In genomic region chr12:68813242-68813593, GRCh38 we compare ENCODE assay signal across 12 cellular contexts. TPM values are rescaled to one million over a fixed set of nuclear protein-coding genes. Genes with fewer than 3 reads are reported as not detected.
A peak's percentile ranks its signal among the peaks of the same experiment; 100 is the strongest.
DNase-seq lines count a peak whose midpoint lies in the region; ATAC-seq and TF ChIP-seq lines count a peak whose summit lies in the region.
"Had no signal": no experiment of that assay in that cellular context is flagged by ENCODE, and none has a peak within 500 bp of the region (broad histone marks: within the 10 kb centered on the region; RNA-seq: fewer than 3 reads in every experiment).

No MANE protein-coding gene starts in this region.

- H3K36me3 ChIP-seq in MM.1S (replicated peaks; ENCODE audit: insufficient read depth, low read length) (peaks cover 17% of the 10 kb centered on the region), skeletal muscle satellite cell (ENCODE audit: insufficient read depth, low read length) (peaks cover 71% of the 10 kb centered on the region)

- no peak overlapping the region for H2AFZ ChIP-seq in MM.1S (ENCODE audit: low read length)

- CTCF ChIA-PET in activated naive CD4-positive, alpha-beta T cell treated with anti-CD3 and anti-CD28 coated beads, Interleukin-2, amount 10 ng/mL, durations not matched to agents 7 days and 5 days (lab: Charles Lee), result interaction anchor here (1.3 to 6.5 kb wide), 2 partner anchors 18 to 21 kb away, joined by 4 to 33 read pairs; no protein-coding TSS in a partner anchor

- no peaks in the 10 kb centered on the region for H3K9me3 Mint-ChIP-seq in activated naive CD4-positive, alpha-beta T cell treated with anti-CD3 and anti-CD28 coated beads, Interleukin-2, amount 10 ng/mL, durations not matched to agents 7 days and 5 days
- no peaks in the 10 kb centered on the region for H3K9me3 Mint-ChIP-seq in activated naive CD4-positive, alpha-beta T cell treated with anti-CD3 and anti-CD28 coated beads, Interleukin-2, amount 50 U/mL, for 72 hours

- H4K20me1 ChIP-seq in MM.1S (ENCODE audit: insufficient read depth, low read length), result peaks cover 44% of the 10 kb centered on the region

- no peaks in the 10 kb centered on the region for H3K9me3 ChIP-seq in MM.1S (replicated peaks; ENCODE audit: insufficient read depth, low read length)
- no peaks in the 10 kb centered on the region for H3K9me3 ChIP-seq in skeletal muscle satellite cell (replicated peaks; ENCODE audit: low read length)

- H3K4me3 Mint-ChIP-seq in activated naive CD4-positive, alpha-beta T cell treated with anti-CD3 and anti-CD28 coated beads, Interleukin-2, amount 10 ng/mL, durations not matched to agents 7 days and 5 days, result peak overlapping the region; percentile 49

- peaks cover 81% of the 10 kb centered on the region for H3F3A ChIP-seq in MM.1S (ENCODE audit: insufficient read depth, low read length)

- peaks cover 62% of the 10 kb centered on the region for H3K36me3 Mint-ChIP-seq in activated naive CD4-positive, alpha-beta T cell treated with anti-CD3 and anti-CD28 coated beads, Interleukin-2, amount 10 ng/mL, durations not matched to agents 7 days and 5 days
- H3K36me3 Mint-ChIP-seq in activated naive CD4-positive, alpha-beta T cell treated with anti-CD3 and anti-CD28 coated beads, Interleukin-2, amount 50 U/mL, for 72 hours, result peaks cover 53 to 67% of the 10 kb centered on the region in 2 donors

- peak overlapping the region; percentile 25; the same call in 1 of the 2 replicates for H3K27ac ChIP-seq in MM.1S (ENCODE audit: low read length)

- H3K79me2 ChIP-seq in MM.1S (ENCODE audit: low read length), result peaks cover 92% of the 10 kb centered on the region

- H3K4me1 ChIP-seq in MM.1S (ENCODE audit: low read length) (peaks cover 24% of the 10 kb centered on the region; the same call in 1 of the 2 replicates), skeletal muscle satellite cell (ENCODE audit: control insufficient read depth, insufficient read depth, low read length) (peaks cover 9% of the 10 kb centered on the region)

- H3K9me2 ChIP-seq in MM.1S (replicated peaks; ENCODE audit: insufficient read depth, low read length), result no peaks in the 10 kb centered on the region

- no peak for ATAC-seq in activated naive CD4-positive, alpha-beta T cell treated with anti-CD3 and anti-CD28 coated beads, Interleukin-2, amount 50 U/mL, for 72 hours
- ATAC-seq in GM19452 (IDR thresholded peaks at IDR 0.05; ENCODE audit: unreplicated experiment), result no peak

- H3K4me2 ChIP-seq in MM.1S (ENCODE audit: low read depth, low read length), result peak overlapping the region; percentile 73
- H3K4me2 ChIP-seq in skeletal muscle satellite cell (ENCODE audit: low read length), result peak overlapping the region; percentile 43

- H3K27me3 Mint-ChIP-seq in activated naive CD4-positive, alpha-beta T cell treated with anti-CD3 and anti-CD28 coated beads, Interleukin-2, amount 10 ng/mL, durations not matched to agents 7 days and 5 days, result no peaks in the 10 kb centered on the region

- H3K27me3 ChIP-seq in MM.1S (replicated peaks; ENCODE audit: insufficient read depth, low read length), result no peaks in the 10 kb centered on the region
- H3K27me3 ChIP-seq in skeletal muscle satellite cell (ENCODE audit: control insufficient read depth, insufficient read depth, low read length), result no peaks in the 10 kb centered on the region

- H3K9ac ChIP-seq in MM.1S (ENCODE audit: low read length) (peak overlapping the region; percentile 38; the same call in 1 of the 2 replicates), skeletal muscle satellite cell (ENCODE audit: low read depth, low read length) (no peak overlapping the region)

- no peak overlapping the region for H3K27ac Mint-ChIP-seq in activated naive CD4-positive, alpha-beta T cell treated with anti-CD3 and anti-CD28 coated beads, Interleukin-2, amount 10 ng/mL, durations not matched to agents 7 days and 5 days
- peak overlapping the region in 1 of 2 donors; percentile 92 for H3K27ac Mint-ChIP-seq in activated naive CD4-positive, alpha-beta T cell treated with anti-CD3 and anti-CD28 coated beads, Interleukin-2, amount 50 U/mL, for 72 hours

- H3K4me1 Mint-ChIP-seq in activated naive CD4-positive, alpha-beta T cell treated with anti-CD3 and anti-CD28 coated beads, Interleukin-2, amount 10 ng/mL, durations not matched to agents 7 days and 5 days, result peaks cover 59% of the 10 kb centered on the region

- H3K4me3 ChIP-seq in MM.1S (ENCODE audit: low read length) (peak overlapping the region; percentile 29), epithelial cell of proximal tubule (ENCODE audit: low read depth, low read length) (peak overlapping the region; percentile 29), skeletal muscle satellite cell (ENCODE audit: low read length) (no peak overlapping the region)
- H3K4me3 ChIP-seq: lung had no signal

- no peak for TF ChIP-seq CTCF in MM.1S (IDR thresholded peaks at IDR 0.05; ENCODE audit: low read length)
- no peak for TF ChIP-seq CTCF in epithelial cell of proximal tubule (conservative IDR thresholded peaks at IDR 0.05; ENCODE audit: low read depth, low read length)

- no peak for DNase-seq in activated naive CD4-positive, alpha-beta T cell treated with anti-CD3 and anti-CD28 coated beads, Interleukin-2, amount 10 ng/mL, durations not matched to agents 7 days and 5 days
- no peak for DNase-seq in activated naive CD4-positive, alpha-beta T cell treated with anti-CD3 and anti-CD28 coated beads, Interleukin-2, amount 50 U/mL, for 72 hours (ENCODE audit: low spot score in 2 of 2)
- DNase-seq in MM.1S, result no peak
- no peak for DNase-seq in epithelial cell of proximal tubule (ENCODE audit: low read depth)
- DNase-seq in middle frontal gyrus (ENCODE audit: extremely low spot score, low spot score), result no peak
- no peak for DNase-seq in NCI-H2029 treated with DMSO at 0.1 percent for 48 hours (lab: John Stamatoyannopoulos, UW)
- DNase-seq: aorta; hypothalamus; stimulated activated CD4-positive, alpha-beta T cell treated with anti-CD3 and anti-CD28 coated beads, Interleukin-2, amount 100 ng/mL, for 24 hours had no signal

RNA-seq across cellular contexts. Expression of gene MDM2, which starts 5.2 kb away (rescaled TPM):
- total RNA-seq in activated naive CD4-positive, alpha-beta T cell treated with anti-CD3 and anti-CD28 coated beads, Interleukin-2, amount 50 U/mL, for 72 hours, result 100 to 1,000 TPM; 141 to 393 TPM
- 53.0 and 129 TPM in 2 replicates for total RNA-seq in epithelial cell of proximal tubule
- 97.2 and 190 TPM in 2 replicates for total RNA-seq in skeletal muscle satellite cell (2012; rRNA removed)
